Comparison of ENCODE assay signal across 7 cellular contexts in the genomic region with DNA sequence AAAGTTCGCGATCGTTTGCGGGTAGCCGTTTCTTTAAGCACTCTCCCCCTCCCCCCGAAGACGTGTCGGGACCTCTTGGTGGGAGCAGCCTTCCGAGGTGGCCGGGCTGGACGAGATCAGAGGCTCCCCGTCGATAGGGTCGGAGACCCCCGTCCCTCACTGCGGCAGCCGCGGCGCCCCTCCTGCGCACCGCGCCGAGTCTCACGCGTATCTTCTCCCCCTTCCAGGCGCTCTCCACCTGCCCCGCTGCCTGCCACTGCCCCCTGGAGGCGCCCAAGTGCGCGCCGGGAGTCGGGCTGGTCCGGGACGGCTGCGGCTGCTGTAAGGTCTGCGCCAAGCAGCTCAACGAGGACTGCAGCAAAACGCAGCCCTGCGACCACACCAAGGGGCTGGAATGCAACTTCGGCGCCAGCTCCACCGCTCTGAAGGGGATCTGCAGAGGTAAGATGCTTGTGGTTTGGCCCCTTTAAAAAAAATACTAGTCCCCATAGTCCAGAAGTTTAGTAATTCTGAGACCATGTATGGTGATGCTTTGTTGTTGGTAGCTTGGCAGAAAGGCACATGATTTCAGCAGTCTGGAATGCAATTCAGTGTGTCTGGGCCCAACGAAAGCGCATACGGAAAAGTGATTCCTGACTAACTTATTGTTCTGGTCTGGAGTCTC. TPM values are rescaled to one million over a fixed set of nuclear protein-coding genes. Genes with fewer than 3 reads are reported as not detected.
A peak's percentile ranks its signal among the peaks of the same experiment; 100 is the strongest.
DNase-seq lines count a peak whose midpoint lies in the region; ATAC-seq and TF ChIP-seq lines count a peak whose summit lies in the region.

No MANE protein-coding gene starts in this region.

- H2AFZ ChIP-seq in mammary epithelial cell (ENCODE audit: low read depth, low read length): peak overlapping the region; percentile 57

- H3K9me3 ChIP-seq in Peyer's patch (no peaks in the 10 kb centered on the region), mammary epithelial cell (replicated peaks; ENCODE audit: insufficient read depth, low read length) (no peaks in the 10 kb centered on the region)

- CTCF ChIA-PET in mammary epithelial cell (lab: Charles Lee; ENCODE audit: low non-redundant PET): interaction anchor here (0.6 to 0.9 kb wide), 2 partner anchors 26 to 86 kb away, joined by 3 to 5 read pairs; no protein-coding TSS in a partner anchor

- peak overlapping the region; percentile 81 for H3K4me2 ChIP-seq in mammary epithelial cell (ENCODE audit: insufficient read depth, low read depth, low read length)

- DNase-seq in GM10266 (ENCODE audit: extremely low spot score) (peak; percentile 74), Peyer's patch (peak in 2 of 3 donors; percentile 77 to 84), mammary epithelial cell (peak; percentile 77), islet precursor cell (peak; percentile 85), NK-92 (lab: John Stamatoyannopoulos, UW; ENCODE audit: unreplicated experiment) (no peak)
- DNase-seq in stimulated activated CD4-positive, alpha-beta T cell treated with anti-CD3 and anti-CD28 coated beads, Interleukin-12 subunit alpha, Interleukin-12 subunit beta, amount 100 ng/mL, for 48 hours (ENCODE audit: low read depth in 2 of 3, low spot score in 1 of 3): peak in 2 of 3 donors; percentile 34 to 51

- H3K4me3 ChIP-seq in Peyer's patch: peak overlapping the region; percentile 44 to 89 (median 68)
- H3K4me3 ChIP-seq in mammary epithelial cell (replicated peaks in 1 of 3; ENCODE audit: insufficient read depth in 1 of 3, low read depth in 2 of 3, low read length in 3 of 3): peak overlapping the region; percentile 86 to 95 (median 92)

- H3K27ac ChIP-seq in Peyer's patch (peak overlapping the region; percentile 70 to 98 (median 86)), mammary epithelial cell (ENCODE audit: insufficient read depth, low read depth, low read length) (peak overlapping the region; percentile 86)

- H3K36me3 ChIP-seq in Peyer's patch (no peaks in the 10 kb centered on the region), mammary epithelial cell (ENCODE audit: insufficient read depth, low read length) (peaks cover 25% of the 10 kb centered on the region)

- no peaks in the 10 kb centered on the region for H4K20me1 ChIP-seq in mammary epithelial cell (ENCODE audit: insufficient read depth, low read length)

- TF ChIP-seq CTCF in GM10266 (IDR thresholded peaks at IDR 0.05; ENCODE audit: control insufficient read depth, insufficient read depth, low read depth, missing control alignments): peak; percentile 70
- peak in 5 of 6 experiments; percentile 12 to 78 (median 76) for TF ChIP-seq CTCF in Peyer's patch (IDR thresholded peaks at IDR 0.05)
- peak; percentile 46 to 96 for TF ChIP-seq CTCF in mammary epithelial cell (conservative IDR thresholded peaks at IDR 0.05 in 1 of 2, IDR thresholded peaks at IDR 0.05 in 1 of 2; ENCODE audit: extremely low read depth in 1 of 2, insufficient read depth in 1 of 2, low read depth in 1 of 2, low read length in 2 of 2)

- ATAC-seq in HG03066 (IDR thresholded peaks at IDR 0.05; ENCODE audit: low read depth, unreplicated experiment): peak; percentile 31

- in situ Hi-C loops in mammary epithelial cell (cut with MboI; ENCODE audit: low sequenced_read_pairs in 2 of 2): loop anchor here in 1 of 2 donors (25.0 kb wide), 1 partner anchor 269 kb away; no protein-coding TSS in a partner anchor

- BruUV-seq in mammary epithelial cell (replicated peaks; lab: Mats Ljungman, UMichigan): no TSS peak

- no peak for TF ChIP-seq POLR2A in Peyer's patch (IDR thresholded peaks at IDR 0.05)

- H3K27me3 ChIP-seq in Peyer's patch (no peaks in the 10 kb centered on the region), mammary epithelial cell (ENCODE audit: insufficient read depth, low read length) (no peaks in the 10 kb centered on the region)

- H3K4me1 ChIP-seq in Peyer's patch (peaks cover 0 to 11% (median 5%) of the 10 kb centered on the region in 4 donors), mammary epithelial cell (ENCODE audit: insufficient read depth, low read length) (peaks cover 43% of the 10 kb centered on the region)

- peak overlapping the region; percentile 94 for H3K9ac ChIP-seq in mammary epithelial cell (ENCODE audit: insufficient read depth, low read length)

- WGBS in mammary epithelial cell (ENCODE audit: low coverage, missing lambda C conversion rate): 2% methylated on average over 25 of the region's 45 CpGs

- intact Hi-C loops in mammary epithelial cell (cut with micrococcal nuclease): loop anchor here (1.0 to 5.0 kb wide), 3 partner anchors 86 to 254 kb away; no protein-coding TSS in a partner anchor

- dilution Hi-C loops in mammary epithelial cell (cut with HindIII; ENCODE audit: low sequenced_read_pairs): loop anchor here (5.0 kb wide), 1 partner anchor 99 kb away; no protein-coding TSS in a partner anchor

- H3K79me2 ChIP-seq in mammary epithelial cell (ENCODE audit: insufficient read depth, low read length): peaks cover 28% of the 10 kb centered on the region

RNA-seq across cellular contexts. Expression of gene CCN1, which starts 0.7 kb away (rescaled TPM):
- total RNA-seq in Peyer's patch (100 to 1,000 TPM in 1 of 4 donors, 10 to 100 TPM in 1, 1 to 10 TPM in 2; 1.8 to 427 (median 13.4) TPM), mammary epithelial cell (100 to 1,000 TPM in 1 of 2 donors, 10 to 100 TPM in 1; 59.7 to 164 TPM)
- polyA plus RNA-seq in mammary epithelial cell: 83.8 TPM
- 130 TPM for polyA minus RNA-seq in mammary epithelial cell
